ENCODE assay signal across 18 cellular contexts in genomic region chr3:50331364-50331907, GRCh38. TPM values are rescaled to one million over a fixed set of nuclear protein-coding genes. Genes with fewer than 3 reads are reported as not detected.
DNase-seq lines count a peak whose midpoint lies in the region; ATAC-seq and TF ChIP-seq lines count a peak whose summit lies in the region.
"Had no signal": no experiment of that assay in that cellular context is flagged by ENCODE, and none has a peak within 500 bp of the region (broad histone marks: within the 10 kb centered on the region; RNA-seq: fewer than 3 reads in every experiment).

No MANE protein-coding gene starts in this region.

- H3K9me3 ChIP-seq in spleen: no peaks in the 10 kb centered on the region
- H3K9me3 ChIP-seq: BLaER1, Caco-2, SJCRH30 had no signal

- peak overlapping the region; percentile 34 for H3K27ac Mint-ChIP-seq in activated naive CD8-positive, alpha-beta T cell treated with anti-CD3 and anti-CD28 coated beads for 36 hours
- no peak overlapping the region for H3K27ac Mint-ChIP-seq in activated naive CD8-positive, alpha-beta T cell treated with anti-CD3 and anti-CD28 coated beads, Interleukin-2, amount 50 U/mL, for 24 hours
- H3K27ac Mint-ChIP-seq in IgD-negative memory B cell: no peak overlapping the region
- H3K27ac Mint-ChIP-seq in endothelial cell (ENCODE audit: unreplicated experiment): peak overlapping the region; percentile 42

- H3K9me3 Mint-ChIP-seq in activated naive CD8-positive, alpha-beta T cell treated with anti-CD3 and anti-CD28 coated beads for 36 hours: no peaks in the 10 kb centered on the region
- H3K9me3 Mint-ChIP-seq in activated naive CD8-positive, alpha-beta T cell treated with anti-CD3 and anti-CD28 coated beads, Interleukin-2, amount 50 U/mL, for 24 hours: no peaks in the 10 kb centered on the region
- H3K9me3 Mint-ChIP-seq in IgD-negative memory B cell: no peaks in the 10 kb centered on the region
- H3K9me3 Mint-ChIP-seq in endothelial cell (ENCODE audit: unreplicated experiment): no peaks in the 10 kb centered on the region
- H3K9me3 Mint-ChIP-seq: CD4-positive, CD25-positive, alpha-beta regulatory T cell had no signal

- H3K36me3 ChIP-seq in spleen: peaks cover 0 to 73% (median 39%) of the 10 kb centered on the region in 6 donors

- intact Hi-C loops in spleen (cut with DNase I; ENCODE audit: low total_unique reads): no loop called here

- TF ChIP-seq CTCF in endothelial cell (IDR thresholded peaks at IDR 0.05; ENCODE audit: unreplicated experiment) (no peak), spleen (IDR thresholded peaks at IDR 0.05 in 8 of 11, conservative IDR thresholded peaks at IDR 0.05 in 3 of 11) (no peak)

- H3K27ac ChIP-seq in spleen: peak overlapping the region in 1 of 8 donors; percentile 99
- H3K27ac ChIP-seq: BLaER1, KMS-11, SJCRH30 had no signal

- no peak for DNase-seq in activated naive CD8-positive, alpha-beta T cell treated with anti-CD3 and anti-CD28 coated beads for 36 hours
- DNase-seq in activated naive CD8-positive, alpha-beta T cell treated with anti-CD3 and anti-CD28 coated beads, Interleukin-2, amount 50 U/mL, for 24 hours: no peak
- DNase-seq in endothelial cell (ENCODE audit: low spot score) (no peak), spleen (peak; percentile 64), COR-L47 (lab: John Stamatoyannopoulos, UW) (no peak)
- DNase-seq: Caco-2; CD4-positive, CD25-positive, alpha-beta regulatory T cell; H7; MM.1S; NCI-H2029; NCI-H446; NCI-H524 treated with DMSO at 0.1 percent for 48 hours; NCI-H774; SJCRH30 had no signal

- H3K4me3 Mint-ChIP-seq in activated naive CD8-positive, alpha-beta T cell treated with anti-CD3 and anti-CD28 coated beads for 36 hours: no peak overlapping the region
- no peak overlapping the region for H3K4me3 Mint-ChIP-seq in activated naive CD8-positive, alpha-beta T cell treated with anti-CD3 and anti-CD28 coated beads, Interleukin-2, amount 50 U/mL, for 24 hours
- H3K4me3 Mint-ChIP-seq in IgD-negative memory B cell (peak overlapping the region in 3 of 4 donors; percentile 4 to 69 (median 21)), endothelial cell (ENCODE audit: unreplicated experiment) (no peak overlapping the region)

- peaks cover 35% of the 10 kb centered on the region for H3K36me3 Mint-ChIP-seq in activated naive CD8-positive, alpha-beta T cell treated with anti-CD3 and anti-CD28 coated beads for 36 hours
- peaks cover 50% of the 10 kb centered on the region for H3K36me3 Mint-ChIP-seq in activated naive CD8-positive, alpha-beta T cell treated with anti-CD3 and anti-CD28 coated beads, Interleukin-2, amount 50 U/mL, for 24 hours (ENCODE audit: low read depth)
- H3K36me3 Mint-ChIP-seq in IgD-negative memory B cell: peaks cover 2% of the 10 kb centered on the region
- H3K36me3 Mint-ChIP-seq in endothelial cell (ENCODE audit: low read depth, unreplicated experiment): peaks cover 9% of the 10 kb centered on the region

- TF ChIP-seq POLR2A in spleen (IDR thresholded peaks at IDR 0.05): no peak

- 92 to 97% (median 95%) methylated on average over 15 to 19 of the region's 19 CpGs for WGBS in spleen, 5 donors

- no peaks in the 10 kb centered on the region for H3K27me3 Mint-ChIP-seq in activated naive CD8-positive, alpha-beta T cell treated with anti-CD3 and anti-CD28 coated beads for 36 hours
- H3K27me3 Mint-ChIP-seq in activated naive CD8-positive, alpha-beta T cell treated with anti-CD3 and anti-CD28 coated beads, Interleukin-2, amount 50 U/mL, for 24 hours: no peaks in the 10 kb centered on the region
- H3K27me3 Mint-ChIP-seq in IgD-negative memory B cell: no peaks in the 10 kb centered on the region
- H3K27me3 Mint-ChIP-seq in endothelial cell (ENCODE audit: unreplicated experiment): peaks cover 5% of the 10 kb centered on the region
- H3K27me3 Mint-ChIP-seq: CD4-positive, CD25-positive, alpha-beta regulatory T cell had no signal

- H3K4me3 ChIP-seq in spleen: no peak overlapping the region
- H3K4me3 ChIP-seq: BLaER1, SJCRH30 had no signal

- peaks cover 48 to 98% (median 65%) of the 10 kb centered on the region in 6 donors for H3K4me1 ChIP-seq in spleen

- H3K4me1 Mint-ChIP-seq in activated naive CD8-positive, alpha-beta T cell treated with anti-CD3 and anti-CD28 coated beads for 36 hours: peaks cover 42% of the 10 kb centered on the region
- peaks cover 46% of the 10 kb centered on the region for H3K4me1 Mint-ChIP-seq in activated naive CD8-positive, alpha-beta T cell treated with anti-CD3 and anti-CD28 coated beads, Interleukin-2, amount 50 U/mL, for 24 hours
- peaks cover 16 to 27% (median 21%) of the 10 kb centered on the region in 3 donors for H3K4me1 Mint-ChIP-seq in IgD-negative memory B cell
- peaks cover 27% of the 10 kb centered on the region for H3K4me1 Mint-ChIP-seq in endothelial cell (ENCODE audit: unreplicated experiment)

- H3K27me3 ChIP-seq in spleen (replicated peaks in 1 of 7): no peaks in the 10 kb centered on the region
- H3K27me3 ChIP-seq: BLaER1, SJCRH30 had no signal

- ATAC-seq in activated naive CD8-positive, alpha-beta T cell treated with anti-CD3 and anti-CD28 coated beads, Interleukin-2, amount 50 U/mL, for 24 hours: no peak
- no peak for ATAC-seq in HG03039 (IDR thresholded peaks at IDR 0.05; ENCODE audit: unreplicated experiment)

RNA-seq across cellular contexts. Expression of gene TUSC2, which starts 3.4 kb away (rescaled TPM):
- total RNA-seq in activated naive CD8-positive, alpha-beta T cell treated with anti-CD3 and anti-CD28 coated beads for 36 hours: 10 to 100 TPM; 26.8 to 29.1 TPM
- 51.4 TPM for polyA plus RNA-seq in IgD-negative memory B cell
- total RNA-seq in endothelial cell (ENCODE audit: unreplicated experiment): 36.4 TPM
- 10 to 100 TPM; 19.4 to 33.6 (median 24.4) TPM for total RNA-seq in spleen
- polyA plus RNA-seq in spleen: 10 to 100 TPM; 20.6 to 36.5 (median 34.4) TPM

RNA-seq across cellular contexts. Expression of gene HYAL2, which starts 8.9 kb away (rescaled TPM):
- total RNA-seq in activated naive CD8-positive, alpha-beta T cell treated with anti-CD3 and anti-CD28 coated beads for 36 hours: 1 to 10 TPM; 6.5 to 6.8 TPM
- 7.3 TPM for polyA plus RNA-seq in IgD-negative memory B cell
- total RNA-seq in endothelial cell (ENCODE audit: unreplicated experiment): 214 TPM
- 100 to 1,000 TPM; 192 to 746 (median 523) TPM for total RNA-seq in spleen
- 100 to 1,000 TPM; 108 to 155 (median 123) TPM for polyA plus RNA-seq in spleen

RNA-seq across cellular contexts. Expression of gene RASSF1, which starts 9.2 kb away (rescaled TPM):
- 10 to 100 TPM; 51.7 to 53.7 TPM for total RNA-seq in activated naive CD8-positive, alpha-beta T cell treated with anti-CD3 and anti-CD28 coated beads for 36 hours
- 155 TPM for polyA plus RNA-seq in IgD-negative memory B cell
- total RNA-seq in endothelial cell (ENCODE audit: unreplicated experiment): 14.8 TPM
- total RNA-seq in spleen: 100 to 1,000 TPM in 1 of 7 donors, 10 to 100 TPM in 6; 48.3 to 113 (median 63.3) TPM
- polyA plus RNA-seq in spleen: 10 to 100 TPM; 59.3 to 83.7 (median 81.4) TPM

RNA-seq across cellular contexts. Expression of gene ZMYND10, which starts 14.1 kb away (rescaled TPM):
- total RNA-seq in activated naive CD8-positive, alpha-beta T cell treated with anti-CD3 and anti-CD28 coated beads for 36 hours: under 1 TPM; 0.39 to 0.74 TPM
- not detected for polyA plus RNA-seq in IgD-negative memory B cell
- not detected for total RNA-seq in endothelial cell (ENCODE audit: unreplicated experiment)
- total RNA-seq in spleen: 1 to 10 TPM in 3 of 7 donors, under 1 TPM in 3, not detected in 1; 0.60 to 2.2 (median 1.1) TPM
- polyA plus RNA-seq in spleen: 1 to 10 TPM in 2 of 3 donors, under 1 TPM in 1; 0.56 to 2.1 (median 1.6) TPM

RNA-seq across cellular contexts. Expression of gene NPRL2, which starts 19.1 kb away (rescaled TPM):
- 10 to 100 TPM; 41.1 to 43.8 TPM for total RNA-seq in activated naive CD8-positive, alpha-beta T cell treated with anti-CD3 and anti-CD28 coated beads for 36 hours
- 30.4 TPM for polyA plus RNA-seq in IgD-negative memory B cell
- total RNA-seq in endothelial cell (ENCODE audit: unreplicated experiment): 18.0 TPM
- 10 to 100 TPM; 17.8 to 31.2 (median 22.7) TPM for total RNA-seq in spleen
- polyA plus RNA-seq in spleen: 10 to 100 TPM; 22.1 to 28.2 (median 23.0) TPM

Comparison
In these comparisons a context has a peak if more than half of its experiments do, and no peak if none do; other contexts are left out.
1. H3K27ac Mint-ChIP-seq: peak in activated naive CD8-positive, alpha-beta T cell treated with anti-CD3 and anti-CD28 coated beads for 36 hours (single experiment) and endothelial cell (single experiment); none in activated naive CD8-positive, alpha-beta T cell treated with anti-CD3 and anti-CD28 coated beads, Interleukin-2, amount 50 U/mL, for 24 hours (single experiment) and IgD-negative memory B cell (0 of 3).
2. H3K4me3 Mint-ChIP-seq: peak in IgD-negative memory B cell (3 of 4); none in activated naive CD8-positive, alpha-beta T cell treated with anti-CD3 and anti-CD28 coated beads for 36 hours (single experiment), activated naive CD8-positive, alpha-beta T cell treated with anti-CD3 and anti-CD28 coated beads, Interleukin-2, amount 50 U/mL, for 24 hours (single experiment) and endothelial cell (single experiment).
3. RNA of gene HYAL2, which starts 8.9 kb away (total RNA-seq): 192 to 746 TPM in spleen and 214 TPM in endothelial cell (single experiment); 6.5 to 6.8 TPM in activated naive CD8-positive, alpha-beta T cell treated with anti-CD3 and anti-CD28 coated beads for 36 hours; every median in the first group is over 10 times any median in the second.